1 cellular context compared by ENCODE assay signal in genomic region chr1:54506594-54506993, GRCh38.
TF ChIP-seq lines count a peak whose summit lies in the region.

No MANE protein-coding gene starts in this region.

TF ChIP-seq in K562, 482 proteins besides CTCF, POLR2A, EP300 and RAD21:
- TF ChIP-seq HMGN3 (IDR thresholded peaks at IDR 0.05; ENCODE audit: borderline replicate concordance, extremely low read depth, insufficient read length, low read depth, low read length) (no peak), THRB (CRISPR knock-in tag; conservative IDR thresholded peaks at IDR 0.05) (no peak), NR2C1 (IDR thresholded peaks at IDR 0.05) (no peak), NR2C1 (tag; IDR thresholded peaks at IDR 0.05) (no peak), ZNF41 (CRISPR knock-in tag; conservative IDR thresholded peaks at IDR 0.05) (no peak), GMEB1 (CRISPR knock-in tag; IDR thresholded peaks at IDR 0.05) (no peak), HDAC1 (IDR thresholded peaks at IDR 0.05) (no peak), TARDBP (IDR thresholded peaks at IDR 0.05) (no peak), ATF4 (CRISPR knock-in tag; IDR thresholded peaks at IDR 0.05) (no peak), NR2F6 (CRISPR knock-in tag; IDR thresholded peaks at IDR 0.05) (no peak), HDGF (IDR thresholded peaks at IDR 0.05) (no peak), HBP1 (CRISPR knock-in tag; IDR thresholded peaks at IDR 0.05) (no peak), NELFE (IDR thresholded peaks at IDR 0.05; ENCODE audit: insufficient read depth, insufficient read length) (no peak), ELF4 (CRISPR knock-in tag; IDR thresholded peaks at IDR 0.05) (no peak), BCLAF1 (IDR thresholded peaks at IDR 0.05; ENCODE audit: borderline replicate concordance in 1 of 2, control insufficient read depth in 1 of 2, low read depth in 2 of 2, low read length in 1 of 2) (no peak), STAG1 (CRISPR knock-in tag; IDR thresholded peaks at IDR 0.05; ENCODE audit: borderline replicate concordance) (no peak), RUNX1 (IDR thresholded peaks at IDR 0.05; ENCODE audit: low read depth) (no peak), RREB1 (CRISPR knock-in tag; IDR thresholded peaks at IDR 0.05) (no peak)
